In the genomic region with DNA sequence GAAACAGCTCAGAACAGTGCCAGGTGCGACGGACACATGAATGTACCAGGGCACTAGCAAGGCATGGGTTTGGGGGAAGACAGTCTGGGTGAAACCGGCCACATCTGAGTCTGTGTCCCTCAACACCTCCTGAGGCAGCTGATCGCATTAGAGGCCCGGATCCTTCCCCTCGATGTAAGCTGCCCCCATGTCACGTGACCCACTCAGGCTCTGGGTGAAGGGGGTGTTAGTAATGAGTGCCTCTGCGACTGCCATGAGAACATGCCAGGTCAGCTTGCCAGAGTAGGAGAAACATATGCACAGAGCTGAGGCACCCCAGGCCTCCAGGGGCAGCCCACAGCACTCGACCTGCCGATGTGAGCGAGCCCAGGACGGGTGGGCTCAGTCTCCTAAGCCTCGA, we compare ENCODE assay signal across 17 cellular contexts. TPM values are rescaled to one million over a fixed set of nuclear protein-coding genes. Genes with fewer than 3 reads are reported as not detected.
A peak's percentile ranks its signal among the peaks of the same experiment; 100 is the strongest.
DNase-seq lines count a peak whose midpoint lies in the region; ATAC-seq, FAIRE-seq and TF ChIP-seq lines count a peak whose summit lies in the region.
"Had no signal": no experiment of that assay in that cellular context is flagged by ENCODE, and none has a peak within 500 bp of the region (broad histone marks: within the 10 kb centered on the region; RNA-seq: fewer than 3 reads in every experiment).

No MANE protein-coding gene starts in this region.

- no peaks in the 10 kb centered on the region for H3K79me1 ChIP-seq in neuronal stem cell (ENCODE audit: low read depth, low read length)

- no peaks in the 10 kb centered on the region for H4K20me1 ChIP-seq in GM12878 (ENCODE audit: control insufficient read depth, insufficient read depth)

- peak overlapping the region; percentile 56 for H3K18ac ChIP-seq in neuronal stem cell (ENCODE audit: low read length)

- no peak for TF ChIP-seq POLR2A in GM12878 (IDR thresholded peaks at IDR 0.05; ENCODE audit: low read depth, low read length)

- H3K4me3 ChIP-seq in right cardiac atrium (ENCODE audit: low read length) (no peak overlapping the region), GM12878 (no peak overlapping the region), neuronal stem cell (ENCODE audit: low read length in 2 of 2) (no peak overlapping the region)

- no peaks in the 10 kb centered on the region for H3K79me2 ChIP-seq in GM12878 (ENCODE audit: control insufficient read depth, insufficient read depth, low read length)

- no peaks in the 10 kb centered on the region for H3K36me3 ChIP-seq in GM12878 (ENCODE audit: control insufficient read depth in 2 of 2, insufficient read depth in 2 of 2, low read length in 1 of 2)
- H3K36me3 ChIP-seq in neuronal stem cell (replicated peaks in 1 of 2; ENCODE audit: control insufficient read depth in 2 of 2, insufficient read depth in 2 of 2, low read length in 2 of 2) = no peaks in the 10 kb centered on the region

- WGBS in right cardiac atrium = 66% methylated on average over 13 of the region's 13 CpGs
- WGBS in GM12878 (ENCODE audit: insufficient coverage, insufficient replicate concordance, low lambda C conversion rate, missing lambda C conversion rate) = 40% methylated on average over 13 of the region's 13 CpGs
- WGBS in neuronal stem cell (ENCODE audit: extremely low coverage in 2 of 2, insufficient read length in 2 of 2, insufficient replicate concordance in 1 of 2), 2 donors = no CpG with 5 or more reads among the region's 13 CpGs

- H3K9me3 ChIP-seq in right cardiac atrium (ENCODE audit: control insufficient read depth, low read length) (peaks cover 1% of the 10 kb centered on the region), GM12878 (replicated peaks; ENCODE audit: control insufficient read depth, insufficient read depth, low read length) (peaks cover 2% of the 10 kb centered on the region; the same call in 2 of the 3 replicates), neuronal stem cell (replicated peaks in 1 of 2; ENCODE audit: control insufficient read depth in 2 of 2, insufficient read depth in 1 of 2, low read depth in 1 of 2, low read length in 2 of 2) (peaks cover 0 to 4% of the 10 kb centered on the region in 2 donors)

- H3K36me3 Mint-ChIP-seq in activated CD4-positive, alpha-beta T cell treated with anti-CD3 and anti-CD28 coated beads for 36 hours (ENCODE audit: low read depth) = no peaks in the 10 kb centered on the region
- H3K36me3 Mint-ChIP-seq: CD4-positive, alpha-beta memory T cell had no signal

- no peak overlapping the region for H2AFZ ChIP-seq in GM12878 (ENCODE audit: control insufficient read depth, low read depth, low read length)
- H2AFZ ChIP-seq in neuronal stem cell (ENCODE audit: low read length) = no peak overlapping the region

- H3K9ac ChIP-seq in GM12878 (ENCODE audit: control insufficient read depth, insufficient read depth, low read length) = no peak overlapping the region
- no peak overlapping the region for H3K9ac ChIP-seq in neuronal stem cell (ENCODE audit: low read depth, low read length, poor library complexity)

- H3K23ac ChIP-seq in neuronal stem cell (ENCODE audit: low read depth, low read length, poor library complexity) = no peak overlapping the region

- H3K4me2 ChIP-seq in GM12878 (ENCODE audit: control insufficient read depth, insufficient read depth) = no peak overlapping the region
- H3K4me2 ChIP-seq in neuronal stem cell (ENCODE audit: insufficient read depth, low read length, poor library complexity, severe bottlenecking) = no peak overlapping the region

- no peak overlapping the region for H2BK120ac ChIP-seq in neuronal stem cell (ENCODE audit: low read depth, low read length)

- H3K27me3 ChIP-seq in right cardiac atrium (ENCODE audit: control insufficient read depth, insufficient read depth) (no peaks in the 10 kb centered on the region), GM12878 (replicated peaks in 1 of 2; ENCODE audit: control insufficient read depth in 2 of 2, insufficient read depth in 2 of 2, low read length in 1 of 2) (no peaks in the 10 kb centered on the region), neuronal stem cell (ENCODE audit: control insufficient read depth in 3 of 3, insufficient read depth in 3 of 3, low read depth in 1 of 3, low read length in 3 of 3) (no peaks in the 10 kb centered on the region)

- H3K4me1 Mint-ChIP-seq in activated CD4-positive, alpha-beta T cell treated with anti-CD3 and anti-CD28 coated beads for 36 hours = peaks cover 29% of the 10 kb centered on the region

- H2BK5ac ChIP-seq in neuronal stem cell (ENCODE audit: low read length) = no peak overlapping the region

- H2AK5ac ChIP-seq in neuronal stem cell (ENCODE audit: low read depth, low read length) = no peak overlapping the region

- ATAC-seq in right cardiac atrium (no peak), GM12878 (no peak), HG03457 (IDR thresholded peaks at IDR 0.05; ENCODE audit: unreplicated experiment) (no peak)
- no peak for ATAC-seq in activated CD4-positive, alpha-beta T cell treated with anti-CD3 and anti-CD28 coated beads for 36 hours
- ATAC-seq: HCT116 had no signal

- TF ChIP-seq CTCF in GM12878 (IDR thresholded peaks at IDR 0.05 in 2 of 3, conservative IDR thresholded peaks at IDR 0.05 in 1 of 3; ENCODE audit: control insufficient read depth in 2 of 3, extremely low read depth in 1 of 3, insufficient read depth in 1 of 3, low read depth in 3 of 3, low read length in 3 of 3) = no peak

- peak; percentile 68 for DNase-seq in cardiac septum (ENCODE audit: low spot score)
- DNase-seq in right cardiac atrium = no peak
- no peak for DNase-seq in GM12878 (ENCODE audit: low read depth, low spot score)
- no peak for DNase-seq in neuronal stem cell (ENCODE audit: low spot score)
- DNase-seq in H4 (ENCODE audit: low spot score) = no peak
- no peak for DNase-seq in activated CD4-positive, alpha-beta T cell treated with anti-CD3 and anti-CD28 coated beads for 36 hours
- DNase-seq: 8988T; AML-193; C1 segment of cervical spinal cord; CD4-positive, alpha-beta memory T cell; GF-D8; IMR-90 had no signal

- RAD21 ChIA-PET in GM12878 (lab: Charles Lee; ENCODE audit: unreplicated experiment) = interaction anchor here (4.6 kb wide), 1 partner anchor 12 kb away, joined by 48 read pairs; no protein-coding TSS in a partner anchor

- H3K4me3 Mint-ChIP-seq in activated CD4-positive, alpha-beta T cell treated with anti-CD3 and anti-CD28 coated beads for 36 hours = no peak overlapping the region
- H3K4me3 Mint-ChIP-seq: CD4-positive, alpha-beta memory T cell had no signal

- H3K27ac ChIP-seq in right cardiac atrium (ENCODE audit: low read length) (no peak overlapping the region), GM12878 (ENCODE audit: control insufficient read depth, insufficient read depth) (no peak overlapping the region), neuronal stem cell (replicated peaks; ENCODE audit: low read length) (no peak overlapping the region)

- TF ChIP-seq RAD21 in Ishikawa (IDR thresholded peaks at IDR 0.05; ENCODE audit: low read depth) = no peak
- no peak for TF ChIP-seq RAD21 in GM12878 (IDR thresholded peaks at IDR 0.05; ENCODE audit: insufficient read depth, low read depth, low read length)

- intact Hi-C loops in cardiac septum (cut with DNase I) = no loop called here
- intact Hi-C loops in right cardiac atrium (cut with DNase I) = no loop called here
- intact Hi-C loops in GM12878 (cut with micrococcal nuclease; ENCODE audit: unreplicated experiment) = no loop called here
- intact Hi-C loops in activated CD4-positive, alpha-beta T cell treated with anti-CD3 and anti-CD28 coated beads for 36 hours (cut with DNase I, micrococcal nuclease) = loop anchor here in 1 of 2 experiments (10.0 kb wide), 1 partner anchor 262 kb away; no protein-coding TSS in a partner anchor

- no peaks in the 10 kb centered on the region for H3K4me1 ChIP-seq in right cardiac atrium (ENCODE audit: control insufficient read depth, insufficient read depth, low read length)
- peaks cover 13% of the 10 kb centered on the region for H3K4me1 ChIP-seq in GM12878 (ENCODE audit: control insufficient read depth, insufficient read depth, low read length)
- peaks cover 0 to 19% of the 10 kb centered on the region in 2 donors for H3K4me1 ChIP-seq in neuronal stem cell (ENCODE audit: control insufficient read depth in 2 of 2, insufficient read depth in 1 of 2, low read depth in 1 of 2, low read length in 2 of 2)

- H3K27ac Mint-ChIP-seq in activated CD4-positive, alpha-beta T cell treated with anti-CD3 and anti-CD28 coated beads for 36 hours = no peak overlapping the region
- H3K27ac Mint-ChIP-seq: CD4-positive, alpha-beta memory T cell had no signal

- in situ Hi-C loops in GM12878 (cut with MboI) = no loop called here

- no peak for FAIRE-seq in GM12878 (lab: Jason Lieb, UNC)
- FAIRE-seq: D721Med, H54 had no signal

- H4K91ac ChIP-seq in neuronal stem cell (ENCODE audit: low read depth, low read length, poor library complexity) = no peak overlapping the region

- H2BK12ac ChIP-seq in neuronal stem cell (ENCODE audit: low read length) = no peak overlapping the region

- CTCF ChIA-PET in GM12878 (lab: Yijun Ruan, JAX) = no interaction called here
- CTCF ChIA-PET in activated CD4-positive, alpha-beta T cell treated with anti-CD3 and anti-CD28 coated beads for 36 hours (lab: Charles Lee) = no interaction called here

- H2BK15ac ChIP-seq in neuronal stem cell (ENCODE audit: low read length) = peak overlapping the region; percentile 54

- SMC1A ChIA-PET in GM12878 (lab: Charles Lee; ENCODE audit: uncharacterized antibody, unreplicated experiment) = interaction anchor here (1.1 to 3.7 kb wide), 3 partner anchors 12 to 15 kb away, joined by 3 to 39 read pairs (median 24); no protein-coding TSS in a partner anchor

- peaks cover 7% of the 10 kb centered on the region for H3K27me3 Mint-ChIP-seq in activated CD4-positive, alpha-beta T cell treated with anti-CD3 and anti-CD28 coated beads for 36 hours

- no peak for TF ChIP-seq EP300 in Ishikawa (IDR thresholded peaks at IDR 0.05; ENCODE audit: borderline replicate concordance)
- TF ChIP-seq EP300 in GM12878 (IDR thresholded peaks at IDR 0.05; ENCODE audit: borderline replicate concordance in 1 of 2, control insufficient read depth in 1 of 2, low read depth in 2 of 2, low read length in 2 of 2) = no peak

- H4K8ac ChIP-seq in neuronal stem cell (ENCODE audit: low read depth, low read length) = no peak overlapping the region

- H3K9me3 Mint-ChIP-seq in activated CD4-positive, alpha-beta T cell treated with anti-CD3 and anti-CD28 coated beads for 36 hours (ENCODE audit: low read depth) = peaks cover 9% of the 10 kb centered on the region

- no peak overlapping the region for H3K14ac ChIP-seq in neuronal stem cell (ENCODE audit: low read length)

- no TSS peak for BruUV-seq in GM12878 (replicated peaks; lab: Mats Ljungman, UMichigan)

- no peak overlapping the region for H3K4ac ChIP-seq in neuronal stem cell (ENCODE audit: low read length)

- POLR2A ChIA-PET in GM12878 (lab: Charles Lee) = interaction anchor here (1.1 kb wide), 1 partner anchor 13 kb away, joined by 3 read pairs; no protein-coding TSS in a partner anchor
- POLR2A ChIA-PET in activated CD4-positive, alpha-beta T cell treated with anti-CD3 and anti-CD28 coated beads for 36 hours (lab: Charles Lee) = no interaction called here

RNA-seq across cellular contexts. Expression of gene PRR23E, which starts 29.7 kb away (rescaled TPM):
- total RNA-seq in cardiac septum (not detected), right cardiac atrium (not detected), GM12878 (2014; rRNA removed) (not detected in 2 replicates), GM12878 (2014; rRNA removed; fragmentation: Illumina TruSeq; extraction: Trizol) (not detected in 2 replicates), GM12878 (2021) (not detected in 2 replicates)
- polyA plus RNA-seq in right cardiac atrium (not detected), GM12878 (2011; rRNA removed) (not detected in 2 replicates), GM12878 (2014; fragmentation: Illumina TruSeq; extraction: Trizol) (not detected in 2 replicates), GM12878 (2014; fragmentation: Nextera tagmentation; extraction: Ambion mirVana) (not detected), GM12878 (2014; rRNA removed) (not detected in 2 replicates), GM12878 (2016; fragmentation: Nextera tagmentation; extraction: Ambion mirVana) (not detected)
- not detected in 2 replicates for total RNA-seq in GM12878 (2013; cell fraction: nucleolus; rRNA removed)
- polyA plus RNA-seq in GM12878 (2011; ENCODE audit: low read depth) = not detected
- polyA plus RNA-seq in GM12878 (2011; cell fraction: cytosol; rRNA removed) = not detected in 2 replicates
- polyA plus RNA-seq in GM12878 (2011; cell fraction: nucleus; rRNA removed) = not detected in 2 replicates
- not detected in 2 replicates for polyA plus RNA-seq in GM12878 (2012)
- polyA minus RNA-seq in GM12878 (2011; rRNA and poly(A)+ RNA removed) = not detected in 2 replicates
- polyA minus RNA-seq in GM12878 (2011; cell fraction: cytosol; rRNA and poly(A)+ RNA removed) = not detected in 2 replicates
- polyA minus RNA-seq in GM12878 (2011; cell fraction: nucleus; rRNA and poly(A)+ RNA removed) = not detected in 2 replicates
- not detected for polyA plus RNA-seq in neuronal stem cell (2013, experiment 1 of 2)
- polyA plus RNA-seq in neuronal stem cell (2013, experiment 2 of 2) = not detected
- total RNA-seq in H4 (2014; rRNA removed; shearing (Covaris generic)) = not detected in 2 replicates
- total RNA-seq in activated CD4-positive, alpha-beta T cell treated with anti-CD3 and anti-CD28 coated beads for 36 hours = not detected
- total RNA-seq: CD4-positive, alpha-beta memory T cell; IMR-90 had no signal
- polyA plus RNA-seq: CD4-positive, alpha-beta memory T cell; IMR-90 had no signal
